ENCODE assay signal across 24 cellular contexts in the genomic region with DNA sequence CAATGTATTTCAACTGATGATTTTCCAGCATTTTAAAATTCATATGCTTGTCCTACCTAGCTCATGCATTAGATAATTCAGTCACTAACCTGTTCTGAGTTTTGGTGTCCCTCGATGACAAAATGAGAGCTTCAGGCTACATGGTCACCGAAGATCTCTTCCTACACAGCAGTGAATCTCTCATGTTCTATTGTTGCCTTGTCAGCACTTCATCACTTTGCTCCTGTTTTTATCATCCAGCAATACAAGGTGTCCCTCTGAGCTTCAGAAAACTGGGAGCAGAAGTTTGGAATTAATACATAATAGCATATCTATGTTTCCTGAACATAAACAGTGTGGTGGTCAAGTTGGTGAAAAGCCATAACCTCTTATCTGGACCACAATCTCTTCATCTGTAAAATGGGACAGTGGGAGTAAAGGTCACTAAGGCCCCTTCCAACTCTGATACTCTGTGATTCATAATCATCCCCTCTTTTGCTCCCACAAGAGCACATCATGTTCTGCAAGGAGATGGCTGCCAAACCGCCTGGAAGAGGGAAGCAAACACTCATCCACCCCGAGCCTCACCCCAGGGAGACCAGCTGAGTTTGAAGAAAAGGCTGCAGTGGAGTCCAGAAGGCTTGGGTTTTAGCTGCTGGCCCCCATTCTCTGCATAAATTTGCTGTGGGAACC.
A peak's percentile ranks its signal among the peaks of the same experiment; 100 is the strongest.
DNase-seq lines count a peak whose midpoint lies in the region; ATAC-seq, FAIRE-seq and TF ChIP-seq lines count a peak whose summit lies in the region.
"Had no signal": no experiment of that assay in that cellular context is flagged by ENCODE, and none has a peak within 500 bp of the region (broad histone marks: within the 10 kb centered on the region; RNA-seq: fewer than 3 reads in every experiment).

No MANE protein-coding gene starts in this region.

- H4K12ac ChIP-seq in trophoblast cell (ENCODE audit: low read depth, low read length), result no peak overlapping the region

- TF ChIP-seq CTCF in K562 (IDR thresholded peaks at IDR 0.05 in 2 of 3, conservative IDR thresholded peaks at IDR 0.05 in 1 of 3; ENCODE audit: insufficient read depth in 2 of 3, low read depth in 1 of 3, low read length in 3 of 3) (no peak), fibroblast of villous mesenchyme (IDR thresholded peaks at IDR 0.05; ENCODE audit: insufficient read depth, low read depth, low read length) (no peak), lung (IDR thresholded peaks at IDR 0.05; ENCODE audit: control extremely low read depth, extremely low read depth) (no peak), tibial artery (IDR thresholded peaks at IDR 0.05) (no peak)

- no peak for TF ChIP-seq RAD21 in K562 (CRISPR knock-in tag; conservative IDR thresholded peaks at IDR 0.05 in 1 of 2, IDR thresholded peaks at IDR 0.05 in 1 of 2)

- H2AK5ac ChIP-seq in trophoblast cell (ENCODE audit: low read length), result no peak overlapping the region

- intact Hi-C loops in K562 (cut with micrococcal nuclease), result no loop called here
- intact Hi-C loops in tibial artery (cut with DNase I; ENCODE audit: low total_unique reads), result no loop called here

- no peak overlapping the region for H2AFZ ChIP-seq in K562 (ENCODE audit: low read depth, low read length)
- no peak overlapping the region for H2AFZ ChIP-seq in trophoblast cell (ENCODE audit: insufficient read depth, low read length, poor library complexity)

- H3K9me1 ChIP-seq in K562 (ENCODE audit: control insufficient read depth, insufficient read depth, low read length), result no peaks in the 10 kb centered on the region

- H3K79me2 ChIP-seq in K562 (ENCODE audit: control insufficient read depth, insufficient read depth, low read length) (no peaks in the 10 kb centered on the region), trophoblast cell (ENCODE audit: control insufficient read depth, insufficient read depth, low read length, poor library complexity) (no peaks in the 10 kb centered on the region)

- H3K4me2 ChIP-seq in K562 (ENCODE audit: insufficient read depth, low read length), result no peak overlapping the region
- H3K4me2 ChIP-seq in trophoblast cell (ENCODE audit: low read length), result no peak overlapping the region
- H3K4me2 ChIP-seq: SK-N-SH had no signal

- H3K23ac ChIP-seq in trophoblast cell (ENCODE audit: low read length), result no peak overlapping the region

- H4K8ac ChIP-seq in trophoblast cell (ENCODE audit: low read depth, low read length), result no peak overlapping the region

- H2BK5ac ChIP-seq in trophoblast cell (ENCODE audit: low read depth, low read length, poor library complexity), result no peak overlapping the region

- in situ Hi-C loops in K562 (cut with MboI), result no loop called here

- 1% methylated on average over 4 of the region's 4 CpGs for WGBS in K562 (ENCODE audit: insufficient coverage, low coverage, missing lambda C conversion rate)
- WGBS in lung, 2 donors, result 84 to 85% methylated on average over 4 of the region's 4 CpGs
- WGBS in trophoblast cell (ENCODE audit: extremely low coverage, insufficient coverage, insufficient read length), result no CpG with 5 or more reads among the region's 4 CpGs

- POLR2A ChIA-PET in K562 (lab: Yijun Ruan, JAX), result interaction anchor here (0.5 to 1.2 kb wide), 2 partner anchors 19 to 23 kb away, joined by 3 read pairs; no protein-coding TSS in a partner anchor

- H2BK120ac ChIP-seq in trophoblast cell (ENCODE audit: insufficient read depth, low read length, poor library complexity), result no peak overlapping the region

- H3K9ac ChIP-seq in K562 (ENCODE audit: insufficient read depth in 1 of 2, low read depth in 2 of 2, low read length in 2 of 2) (no peak overlapping the region), trophoblast cell (ENCODE audit: low read length) (no peak overlapping the region)
- H3K9ac ChIP-seq: SK-N-SH had no signal

- no TSS peak for BruUV-seq in K562 (replicated peaks; lab: Mats Ljungman, UMichigan)

- no peaks in the 10 kb centered on the region for H3K4me1 ChIP-seq in K562 (replicated peaks in 1 of 2; ENCODE audit: control insufficient read depth in 2 of 2, insufficient read depth in 2 of 2, low read length in 2 of 2)
- H3K4me1 ChIP-seq in lung (ENCODE audit: control insufficient read depth in 2 of 2, insufficient read depth in 2 of 2, low read length in 2 of 2), result no peaks in the 10 kb centered on the region
- H3K4me1 ChIP-seq in tibial artery, result peaks cover 0 to 5% (median 0%) of the 10 kb centered on the region in 4 donors
- no peaks in the 10 kb centered on the region for H3K4me1 ChIP-seq in trophoblast cell (ENCODE audit: control insufficient read depth in 1 of 2, insufficient read depth in 2 of 2, low read length in 2 of 2)

- no peak overlapping the region for H2BK12ac ChIP-seq in trophoblast cell (ENCODE audit: low read length)

- no peaks in the 10 kb centered on the region for H4K20me1 ChIP-seq in K562 (replicated peaks; ENCODE audit: control insufficient read depth, insufficient read depth, low read length)

- no peak for TF ChIP-seq EP300 in K562 (IDR thresholded peaks at IDR 0.05; ENCODE audit: low read length)

- no peak overlapping the region for H4K91ac ChIP-seq in trophoblast cell (ENCODE audit: low read depth, low read length)

- H3K36me3 ChIP-seq in K562 (ENCODE audit: control insufficient read depth, insufficient read depth, low read length) (no peaks in the 10 kb centered on the region), lung (ENCODE audit: control insufficient read depth in 2 of 2, insufficient read depth in 2 of 2, low read length in 2 of 2) (no peaks in the 10 kb centered on the region), tibial artery (no peaks in the 10 kb centered on the region), trophoblast cell (ENCODE audit: control insufficient read depth in 1 of 2, insufficient read depth in 2 of 2, low read length in 2 of 2) (no peaks in the 10 kb centered on the region)

- DNase-seq in K562 (ENCODE audit: extremely low read depth in 1 of 4, low spot score in 3 of 4) (no peak), fibroblast of villous mesenchyme (ENCODE audit: low read depth) (peak; percentile 22), lung (ENCODE audit: low spot score) (peak; percentile 38), tibial artery (peak; percentile 88 to 92), GM19238 (ENCODE audit: insufficient read length, low spot score) (no peak), DMS 273 treated with DMSO at 0.1 percent for 48 hours (lab: John Stamatoyannopoulos, UW) (no peak), trophoblast cell (no peak)
- DNase-seq: activated CD4-positive, alpha-beta memory T cell treated with anti-CD3 and anti-CD28 coated beads for 36 hours; activated T-cell treated with anti-CD3 and anti-CD28 coated beads, Interleukin-2, amount 50 U/mL, for 1 hour; amniotic stem cell; CD4-positive, CD25-positive, alpha-beta regulatory T cell; central memory CD4-positive, alpha-beta T cell; H9; NCI-H1105 treated with DMSO at 0.1 percent for 48 hours; NCI-H446 treated with DMSO at 0.1 percent for 48 hours; SK-N-SH; stimulated activated CD4-positive, alpha-beta T cell treated with anti-CD3 and anti-CD28 coated beads, Interleukin-1b, Interleukin-23, amount 100 ng/mL, for 48 hours; T-helper 9 cell had no signal

- peaks cover 0 to 15% of the 10 kb centered on the region in 2 experiments; a peak in 2 of 5 replicates for H3K27me3 ChIP-seq in K562 (ENCODE audit: control insufficient read depth in 2 of 2, insufficient read depth in 2 of 2, low read length in 2 of 2)
- no peaks in the 10 kb centered on the region for H3K27me3 ChIP-seq in lung (ENCODE audit: control insufficient read depth, insufficient read depth)
- no peaks in the 10 kb centered on the region for H3K27me3 ChIP-seq in tibial artery
- H3K27me3 ChIP-seq in trophoblast cell (ENCODE audit: insufficient read depth, low read length), result no peaks in the 10 kb centered on the region

- H3K4ac ChIP-seq in trophoblast cell (ENCODE audit: low read depth, low read length), result no peak overlapping the region

- H3K9me3 ChIP-seq in K562 (replicated peaks; ENCODE audit: control insufficient read depth, insufficient read depth, low read depth, low read length), result no peaks in the 10 kb centered on the region
- H3K9me3 ChIP-seq in lung (ENCODE audit: control insufficient read depth in 2 of 2, insufficient read depth in 1 of 2, low read length in 1 of 2), result no peaks in the 10 kb centered on the region
- no peaks in the 10 kb centered on the region for H3K9me3 ChIP-seq in tibial artery
- peaks cover 2% of the 10 kb centered on the region for H3K9me3 ChIP-seq in trophoblast cell (ENCODE audit: insufficient read depth, low read depth, low read length)
- H3K9me3 ChIP-seq: SK-N-SH had no signal

- H3K27ac ChIP-seq in K562 (ENCODE audit: extremely low read depth, low read depth, low read length) (no peak overlapping the region), lung (ENCODE audit: low read depth in 1 of 2, low read length in 1 of 2) (no peak overlapping the region), tibial artery (peak overlapping the region in 1 of 2 donors; percentile 4), trophoblast cell (ENCODE audit: low read depth, low read length) (no peak overlapping the region)
- H3K27ac ChIP-seq: HL-60 had no signal

- FAIRE-seq in K562 (lab: Jason Lieb, UNC), result no peak
- FAIRE-seq: GM18507, RCC 7860 had no signal

- no peak for TF ChIP-seq POLR2A in K562 (conservative IDR thresholded peaks at IDR 0.05)

- H3K4me3 ChIP-seq in K562 (no peak overlapping the region), fibroblast of villous mesenchyme (ENCODE audit: low read depth, low read length) (no peak overlapping the region), lung (no peak overlapping the region), tibial artery (no peak overlapping the region), trophoblast cell (ENCODE audit: low read depth, low read length) (no peak overlapping the region)

- H3K18ac ChIP-seq in trophoblast cell (ENCODE audit: low read length), result no peak overlapping the region

- ATAC-seq in K562 (no peak), lung (ENCODE audit: insufficient read depth, low FRiP score) (peak; percentile 58), GM19395 (IDR thresholded peaks at IDR 0.05; ENCODE audit: unreplicated experiment) (no peak)
- ATAC-seq: natural killer cell treated with Interleukin-12 subunit alpha and Interleukin-12 subunit beta and Interleukin-15 and Interleukin-18, amount 100 ng/mL, for 72 hours; WTC11 had no signal

- CTCF ChIA-PET in K562 (lab: Yijun Ruan, JAX; ENCODE audit: low intra/inter-chr PET ratio), result no interaction called here

- no peak overlapping the region for H3K14ac ChIP-seq in trophoblast cell (ENCODE audit: low read length)

- H3K79me1 ChIP-seq in trophoblast cell (ENCODE audit: low read length), result no peaks in the 10 kb centered on the region

Comparison
In these comparisons a context has a peak if more than half of its experiments do, and no peak if none do; other contexts are left out.
1. DNase-seq: peak in fibroblast of villous mesenchyme (single experiment), lung (single experiment) and tibial artery (2 of 2); none in K562 (0 of 4), GM19238 (single experiment), DMS 273 treated with DMSO at 0.1 percent for 48 hours (single experiment) and trophoblast cell (0 of 2).